ENCODE assay signal across 16 cellular contexts in the genomic region with DNA sequence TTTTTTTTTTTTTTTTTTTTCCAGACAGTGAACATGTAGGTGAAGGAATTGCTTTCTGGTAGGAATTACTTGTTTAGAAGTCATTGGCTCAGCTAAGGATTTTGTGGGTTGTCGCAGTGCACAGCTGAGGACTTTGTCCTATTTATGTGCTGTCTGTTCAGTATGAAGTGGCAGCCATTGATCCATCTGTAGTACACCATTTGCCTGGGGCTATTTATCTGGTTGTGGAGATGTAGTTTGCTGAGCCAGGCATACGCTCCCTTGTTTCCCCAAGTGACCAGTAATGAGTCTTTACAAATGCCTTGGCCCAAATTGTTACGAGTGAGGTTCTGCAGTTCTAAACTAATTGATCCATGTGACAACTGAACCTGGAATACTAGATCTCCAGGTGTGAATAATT.
"Had no signal": no experiment of that assay in that cellular context is flagged by ENCODE, and none has a peak within 500 bp of the region (broad histone marks: within the 10 kb centered on the region; RNA-seq: fewer than 3 reads in every experiment).

No MANE protein-coding gene starts in this region.

- H3K27ac Mint-ChIP-seq: activated naive CD4-positive, alpha-beta T cell treated with anti-CD3 and anti-CD28 coated beads, Interleukin-2, amount 50 U/mL, for 72 hours; activated T-helper 1 cell treated with anti-CD3 and anti-CD28 coated beads, Interleukin-12 subunit alpha, Interleukin-12 subunit beta, Interleukin-2, Interleukin-4 antibody, amounts not matched to agents 30 ng/mL and 10 ng/mL and 1 ng/mL, durations not matched to agents 14 hours and 24 hours and 36 hours; dendritic cell treated with granulocyte-macrophage colony-stimulating factor and Interleukin-4, amounts not matched to agents 40 ng/mL and 50 ng/mL, for 4 days; naive thymus-derived CD8-positive, alpha-beta T cell; stimulated activated naive CD8-positive, alpha-beta T cell treated with anti-CD3 and anti-CD28 coated beads, Interleukin-15, amount 100 ng/mL, for 72 hours; T-helper 2 cell treated with Interferon-gamma antibody and Interleukin-4, amounts not matched to agents 5 μg/mL and 100 μg/mL, for 36 hours; type B pancreatic cell had no signal

- H3K27me3 Mint-ChIP-seq: dendritic cell treated with granulocyte-macrophage colony-stimulating factor and Interleukin-4, amounts not matched to agents 40 ng/mL and 50 ng/mL, for 4 days; stimulated activated naive CD8-positive, alpha-beta T cell treated with anti-CD3 and anti-CD28 coated beads, Interleukin-15, amount 100 ng/mL, for 72 hours; type B pancreatic cell had no signal

- H3K4me1 Mint-ChIP-seq: naive thymus-derived CD8-positive, alpha-beta T cell; stimulated activated naive CD8-positive, alpha-beta T cell treated with anti-CD3 and anti-CD28 coated beads, Interleukin-15, amount 100 ng/mL, for 72 hours had no signal

- H3K36me3 Mint-ChIP-seq: activated naive CD4-positive, alpha-beta T cell treated with anti-CD3 and anti-CD28 coated beads, Interleukin-2, amount 50 U/mL, for 72 hours; naive thymus-derived CD8-positive, alpha-beta T cell; type B pancreatic cell had no signal

- DNase-seq: activated CD4-positive, alpha-beta T cell treated with anti-CD3 and anti-CD28 coated beads, Interleukin-2, amount 50 U/mL, for 48 hours; activated gamma-delta T cell treated with Interleukin-2 at 50 U/mL for 16 hours; effector CD8-positive, alpha-beta T cell; lower lobe of right lung; naive thymus-derived CD8-positive, alpha-beta T cell; psoas muscle; right lobe of liver; small intestine; stimulated activated CD4-positive, alpha-beta T cell treated with anti-CD3 and anti-CD28 coated beads, Interleukin-15, amount 100 ng/mL, for 24 hours; stimulated activated CD4-positive, alpha-beta T cell treated with anti-CD3 and anti-CD28 coated beads, Interleukin-4, amount 100 ng/mL, for 1 hour; stimulated activated naive CD8-positive, alpha-beta T cell treated with anti-CD3 and anti-CD28 coated beads, Interleukin-15, amount 100 ng/mL, for 72 hours had no signal

- H3K9me3 Mint-ChIP-seq: activated T-helper 1 cell treated with anti-CD3 and anti-CD28 coated beads, Interleukin-12 subunit alpha, Interleukin-12 subunit beta, Interleukin-2, Interleukin-4 antibody, amounts not matched to agents 30 ng/mL and 10 ng/mL and 1 ng/mL, durations not matched to agents 14 hours and 24 hours and 36 hours; dendritic cell treated with granulocyte-macrophage colony-stimulating factor and Interleukin-4, amounts not matched to agents 40 ng/mL and 50 ng/mL, for 4 days; naive thymus-derived CD8-positive, alpha-beta T cell; stimulated activated naive CD8-positive, alpha-beta T cell treated with anti-CD3 and anti-CD28 coated beads, Interleukin-15, amount 100 ng/mL, for 72 hours; T-helper 2 cell treated with Interferon-gamma antibody and Interleukin-4, amounts not matched to agents 5 μg/mL and 100 μg/mL, for 36 hours; type B pancreatic cell had no signal

- ATAC-seq: activated naive CD4-positive, alpha-beta T cell treated with anti-CD3 and anti-CD28 coated beads, Interleukin-2, amount 50 U/mL, for 72 hours; lower lobe of right lung; naive thymus-derived CD8-positive, alpha-beta T cell; psoas muscle; right lobe of liver; stimulated activated naive CD8-positive, alpha-beta T cell treated with anti-CD3 and anti-CD28 coated beads, Interleukin-15, amount 100 ng/mL, for 72 hours had no signal

- H3K4me3 Mint-ChIP-seq: activated T-helper 1 cell treated with anti-CD3 and anti-CD28 coated beads, Interleukin-12 subunit alpha, Interleukin-12 subunit beta, Interleukin-2, Interleukin-4 antibody, amounts not matched to agents 30 ng/mL and 10 ng/mL and 1 ng/mL, durations not matched to agents 14 hours and 24 hours and 36 hours; dendritic cell treated with granulocyte-macrophage colony-stimulating factor and Interleukin-4, amounts not matched to agents 40 ng/mL and 50 ng/mL, for 4 days; naive thymus-derived CD8-positive, alpha-beta T cell; stimulated activated naive CD8-positive, alpha-beta T cell treated with anti-CD3 and anti-CD28 coated beads, Interleukin-15, amount 100 ng/mL, for 72 hours; T-helper 2 cell treated with Interferon-gamma antibody and Interleukin-4, amounts not matched to agents 5 μg/mL and 100 μg/mL, for 36 hours; type B pancreatic cell had no signal
